Comparison of ENCODE assay signal across 20 cellular contexts in the genomic region with DNA sequence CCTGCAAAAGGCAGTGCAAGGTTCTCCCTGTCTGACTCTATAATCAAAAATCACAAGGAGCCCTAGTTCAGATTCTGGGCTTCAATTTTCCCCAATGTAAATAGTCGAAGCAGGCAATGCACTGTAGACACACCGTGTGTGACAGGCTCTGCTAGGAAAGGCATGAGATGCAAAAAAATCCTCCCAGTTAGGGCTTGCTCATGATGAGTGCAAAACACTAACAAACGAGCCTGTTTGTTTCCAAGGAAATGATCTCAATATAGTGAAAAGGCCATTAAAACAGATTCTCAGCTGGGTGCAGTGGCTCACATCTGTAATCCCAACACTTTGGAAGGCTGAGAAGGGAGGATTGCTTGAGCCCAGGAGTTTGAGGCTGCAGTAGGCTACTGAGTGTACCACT. TPM values are rescaled to one million over a fixed set of nuclear protein-coding genes. Genes with fewer than 3 reads are reported as not detected.
DNase-seq lines count a peak whose midpoint lies in the region; ATAC-seq and TF ChIP-seq lines count a peak whose summit lies in the region.
"Had no signal": no experiment of that assay in that cellular context is flagged by ENCODE, and none has a peak within 500 bp of the region (broad histone marks: within the 10 kb centered on the region; RNA-seq: fewer than 3 reads in every experiment).

No MANE protein-coding gene starts in this region.

- no peak overlapping the region for H3K27ac ChIP-seq in H9 (ENCODE audit: insufficient read length, low read depth, low read length)
- peak overlapping the region; percentile 46 for H3K27ac ChIP-seq in substantia nigra (ENCODE audit: low read depth, low read length, poor library complexity, severe bottlenecking)
- H3K27ac ChIP-seq: cardiac muscle cell, lower lobe of right lung had no signal

- peak overlapping the region; percentile 18 to 92 (median 27); a peak in 4 of 7 replicates for H3K27ac Mint-ChIP-seq in H9
- H3K27ac Mint-ChIP-seq: activated CD4-positive, alpha-beta memory T cell treated with anti-CD3 and anti-CD28 coated beads, Interleukin-2, amount 10 ng/mL, durations not matched to agents 7 days and 5 days; activated naive CD8-positive, alpha-beta T cell treated with anti-CD3 and anti-CD28 coated beads for 36 hours; activated T-cell treated with anti-CD3 and anti-CD28 coated beads, Interleukin-2, amount 50 U/mL, for 72 hours; CD14-positive monocyte had no signal

- H3K9me3 ChIP-seq in H9 (ENCODE audit: control insufficient read depth, low read depth, low read length) (no peaks in the 10 kb centered on the region), adipocyte (ENCODE audit: control insufficient read depth, low read length) (no peaks in the 10 kb centered on the region), mucosa of descending colon (no peaks in the 10 kb centered on the region)
- H3K9me3 ChIP-seq: lower lobe of right lung had no signal

- no peak overlapping the region for H3K18ac ChIP-seq in H9 (ENCODE audit: insufficient read length, low read depth, low read length)

- H3K23ac ChIP-seq in H9 (ENCODE audit: insufficient read length, low read depth, low read length), result no peak overlapping the region

- no peaks in the 10 kb centered on the region; the same call in 1 of the 2 replicates for H3K27me3 ChIP-seq in H9 (ENCODE audit: insufficient read depth, low read length)
- no peaks in the 10 kb centered on the region for H3K27me3 ChIP-seq in adipocyte (replicated peaks; ENCODE audit: control insufficient read depth, insufficient read depth, low read length)
- H3K27me3 ChIP-seq: cardiac muscle cell had no signal

- H3K4me1 ChIP-seq in H9 (ENCODE audit: insufficient read depth, low read length) (peaks cover 6% of the 10 kb centered on the region; the same call in 1 of the 2 replicates), adipocyte (ENCODE audit: control insufficient read depth, insufficient read depth, low read length) (peaks cover 36% of the 10 kb centered on the region), mucosa of descending colon (ENCODE audit: low read depth) (peaks cover 15% of the 10 kb centered on the region)

- no peak overlapping the region for H2AK5ac ChIP-seq in H9 (ENCODE audit: insufficient read length, low read length)

- H2BK12ac ChIP-seq in H9 (ENCODE audit: insufficient read length, low read depth, low read length), result no peak overlapping the region

- H3K4me1 Mint-ChIP-seq in H9, result peaks cover 8 to 14% of the 10 kb centered on the region in 2 experiments

- H2BK15ac ChIP-seq in H9 (ENCODE audit: low read depth, low read length), result no peak overlapping the region

- no peak overlapping the region for H2BK120ac ChIP-seq in H9 (ENCODE audit: low read depth, low read length, poor library complexity, severe bottlenecking)

- H3K4me2 ChIP-seq in H9 (ENCODE audit: insufficient read depth, insufficient read length, low read length), result no peak overlapping the region

- ATAC-seq in mucosa of descending colon, result peak; percentile 2
- ATAC-seq: activated T-cell treated with anti-CD3 and anti-CD28 coated beads, Interleukin-2, amount 50 U/mL, for 72 hours had no signal

- H3K9ac ChIP-seq in H9 (ENCODE audit: extremely low read depth, insufficient read length, low read length) (no peak overlapping the region), adipocyte (ENCODE audit: low read length) (peak overlapping the region; percentile 59)

- H3K4me3 ChIP-seq in adipocyte (ENCODE audit: low read length), result no peak overlapping the region
- no peak overlapping the region for H3K4me3 ChIP-seq in mucosa of descending colon
- H3K4me3 ChIP-seq: cardiac muscle cell, lower lobe of right lung had no signal

- no peak overlapping the region for H3K4ac ChIP-seq in H9 (ENCODE audit: low read depth, low read length)

- intact Hi-C loops in mucosa of descending colon (cut with DNase I, micrococcal nuclease), result loop anchor here in 1 of 2 donors (5.0 kb wide), 1 partner anchor 41 kb away; no protein-coding TSS in a partner anchor

- H3K4me3 Mint-ChIP-seq in H9, result no peak overlapping the region
- H3K4me3 Mint-ChIP-seq: activated CD4-positive, alpha-beta memory T cell treated with anti-CD3 and anti-CD28 coated beads, Interleukin-2, amount 10 ng/mL, durations not matched to agents 7 days and 5 days; activated naive CD8-positive, alpha-beta T cell treated with anti-CD3 and anti-CD28 coated beads for 36 hours; activated T-cell treated with anti-CD3 and anti-CD28 coated beads, Interleukin-2, amount 50 U/mL, for 72 hours; CD14-positive monocyte; endodermal cell; nephron; type B pancreatic cell had no signal

- H3K79me1 ChIP-seq in H9 (ENCODE audit: insufficient read depth, low read depth, low read length, poor library complexity, severe bottlenecking), result no peaks in the 10 kb centered on the region

- no peaks in the 10 kb centered on the region for H3K23me2 ChIP-seq in H9 (ENCODE audit: insufficient read length, low read depth, low read length, poor library complexity, severe bottlenecking)

- peaks cover 15% of the 10 kb centered on the region for H3K36me3 ChIP-seq in adipocyte (ENCODE audit: control insufficient read depth, insufficient read depth, low read length, severe bottlenecking)
- no peaks in the 10 kb centered on the region for H3K36me3 ChIP-seq in mucosa of descending colon (ENCODE audit: low read depth)
- H3K36me3 ChIP-seq: cardiac muscle cell had no signal

- WGBS in H9 (ENCODE audit: extremely low coverage, insufficient read length, low lambda C conversion rate), result no CpG with 5 or more reads among the region's 3 CpGs

- H3K79me2 ChIP-seq in H9 (ENCODE audit: insufficient read depth, low read length), result no peaks in the 10 kb centered on the region

- no peak overlapping the region for H4K91ac ChIP-seq in H9 (ENCODE audit: insufficient read length, low read depth, low read length)

- no peak overlapping the region for H4K5ac ChIP-seq in H9 (ENCODE audit: insufficient read length, low read depth, low read length)

- H2BK5ac ChIP-seq in H9 (ENCODE audit: insufficient read length, low read length), result no peak overlapping the region

- no peaks in the 10 kb centered on the region for H3K9me3 Mint-ChIP-seq in H9
- H3K9me3 Mint-ChIP-seq: activated CD4-positive, alpha-beta memory T cell treated with anti-CD3 and anti-CD28 coated beads, Interleukin-2, amount 10 ng/mL, durations not matched to agents 7 days and 5 days; activated naive CD8-positive, alpha-beta T cell treated with anti-CD3 and anti-CD28 coated beads for 36 hours; activated T-cell treated with anti-CD3 and anti-CD28 coated beads, Interleukin-2, amount 50 U/mL, for 72 hours; endodermal cell; nephron; type B pancreatic cell had no signal

- no peak overlapping the region for H3K14ac ChIP-seq in H9 (ENCODE audit: insufficient read depth, low read length)

- no peak overlapping the region for H4K8ac ChIP-seq in H9 (replicated peaks; ENCODE audit: insufficient read length, low read depth, low read length)

- H2AFZ ChIP-seq in H9 (ENCODE audit: low read length), result no peak overlapping the region

- peaks cover 4 to 44% (median 6%) of the 10 kb centered on the region in 3 experiments; a peak in 6 of 7 replicates for H3K36me3 Mint-ChIP-seq in H9 (ENCODE audit: insufficient read depth in 1 of 3, low read depth in 3 of 3)
- H3K36me3 Mint-ChIP-seq: activated naive CD8-positive, alpha-beta T cell treated with anti-CD3 and anti-CD28 coated beads for 36 hours; CD14-positive monocyte; type B pancreatic cell had no signal

- no peak for TF ChIP-seq CTCF in H9 (conservative IDR thresholded peaks at IDR 0.05)
- no peak for TF ChIP-seq CTCF in mucosa of descending colon (IDR thresholded peaks at IDR 0.05)

- H4K20me1 ChIP-seq in H9 (ENCODE audit: control insufficient read depth, insufficient read depth, insufficient read length), result no peaks in the 10 kb centered on the region

- no peak overlapping the region for H3K56ac ChIP-seq in H9 (ENCODE audit: insufficient read length, low read depth, low read length)

- DNase-seq in H9 (no peak), adipocyte (ENCODE audit: low read depth) (no peak), mucosa of descending colon (no peak), substantia nigra (lab: John Stamatoyannopoulos, UW) (peak in 2 of 49 donors; percentile 14 to 25), EL (no peak), DMS153 treated with DMSO at 0.1 percent for 48 hours (lab: John Stamatoyannopoulos, UW; ENCODE audit: unreplicated experiment) (no peak), NCI-H2107 (lab: John Stamatoyannopoulos, UW) (no peak)
- DNase-seq in activated CD8-positive, alpha-beta memory T cell treated with anti-CD3 and anti-CD28 coated beads, Interleukin-2, amount 50 U/mL, for 48 hours, result no peak
- DNase-seq: activated CD4-positive, alpha-beta memory T cell treated with anti-CD3 and anti-CD28 coated beads, Interleukin-2, amount 10 ng/mL, durations not matched to agents 7 days and 5 days; activated naive CD8-positive, alpha-beta T cell treated with anti-CD3 and anti-CD28 coated beads for 36 hours; activated T-cell treated with anti-CD3 and anti-CD28 coated beads, Interleukin-2, amount 50 U/mL, for 72 hours; DMS79; endodermal cell; lower lobe of right lung; NCI-H1048; NCI-H748 treated with DMSO at 0.1 percent for 48 hours had no signal

- no peak overlapping the region for H3T11ph ChIP-seq in H9 (ENCODE audit: low read length)

- no peak overlapping the region for H2BK20ac ChIP-seq in H9 (ENCODE audit: low read depth, low read length, poor library complexity, severe bottlenecking)

- H3K27me3 Mint-ChIP-seq in H9 (ENCODE audit: low read depth), result no peaks in the 10 kb centered on the region
- H3K27me3 Mint-ChIP-seq: activated CD4-positive, alpha-beta memory T cell treated with anti-CD3 and anti-CD28 coated beads, Interleukin-2, amount 10 ng/mL, durations not matched to agents 7 days and 5 days; type B pancreatic cell had no signal

RNA-seq across cellular contexts. Expression of a gene that starts 55.7 kb away (rescaled TPM):
- 56.4 and 65.4 TPM in 2 replicates for total RNA-seq in H9 (2021)
- 10 to 100 TPM; 22.6 to 25.7 (median 23.6) TPM for total RNA-seq in mucosa of descending colon
